8 cellular contexts compared by ENCODE assay signal in genomic region chr11:67261942-67262681, GRCh38. TPM values are rescaled to one million over a fixed set of nuclear protein-coding genes. Genes with fewer than 3 reads are reported as not detected.
DNase-seq lines count a peak whose midpoint lies in the region; ATAC-seq and TF ChIP-seq lines count a peak whose summit lies in the region.

No MANE protein-coding gene starts in this region.

- no peak overlapping the region for H3K27ac ChIP-seq in CD4-positive, CD25-positive, alpha-beta regulatory T cell (ENCODE audit: insufficient read depth, low read length, poor library complexity, severe bottlenecking)

- H3K9me2 ChIP-seq in Loucy (replicated peaks; ENCODE audit: low read depth, low read length) = no peaks in the 10 kb centered on the region

- peaks cover 9% of the 10 kb centered on the region for H3K27me3 Mint-ChIP-seq in CD4-positive, CD25-positive, alpha-beta regulatory T cell
- H3K27me3 Mint-ChIP-seq in MCF 10A (ENCODE audit: insufficient read depth, unreplicated experiment) = no peaks in the 10 kb centered on the region
- H3K27me3 Mint-ChIP-seq in naive thymus-derived CD8-positive, alpha-beta T cell = no peaks in the 10 kb centered on the region

- CTCF ChIA-PET in MCF 10A (lab: Yijun Ruan, JAX) = interaction anchor here (0.6 to 4.9 kb wide), 28 partner anchors 8 to 221 kb away, joined by 3 to 104 read pairs (median 5); partner anchors contain the start of genes AIP, ANKRD13D and SSH3

- H3K9me3 Mint-ChIP-seq in CD4-positive, CD25-positive, alpha-beta regulatory T cell = peaks cover 0 to 3% (median 0%) of the 10 kb centered on the region in 7 donors
- H3K9me3 Mint-ChIP-seq in MCF 10A (ENCODE audit: unreplicated experiment) = no peaks in the 10 kb centered on the region
- no peaks in the 10 kb centered on the region for H3K9me3 Mint-ChIP-seq in naive thymus-derived CD8-positive, alpha-beta T cell

- H3K4me3 Mint-ChIP-seq in CD4-positive, CD25-positive, alpha-beta regulatory T cell = peak overlapping the region; percentile 38 to 84 (median 73)
- H3K4me3 Mint-ChIP-seq in MCF 10A (ENCODE audit: unreplicated experiment) = peak overlapping the region; percentile 47
- peak overlapping the region; percentile 46 to 93 (median 67) for H3K4me3 Mint-ChIP-seq in naive thymus-derived CD8-positive, alpha-beta T cell

- no peaks in the 10 kb centered on the region for H3K9me3 ChIP-seq in CD4-positive, CD25-positive, alpha-beta regulatory T cell (ENCODE audit: control insufficient read depth in 2 of 2, low read length in 2 of 2)
- H3K9me3 ChIP-seq in Loucy (ENCODE audit: insufficient read depth, low read depth, low read length) = no peaks in the 10 kb centered on the region

- H3K27ac Mint-ChIP-seq in CD4-positive, CD25-positive, alpha-beta regulatory T cell = peak overlapping the region in 2 of 3 donors; percentile 60 to 84
- peak overlapping the region; percentile 72 for H3K27ac Mint-ChIP-seq in MCF 10A (ENCODE audit: low read depth, unreplicated experiment)
- H3K27ac Mint-ChIP-seq in naive thymus-derived CD8-positive, alpha-beta T cell = peak overlapping the region; percentile 53 to 92 (median 77)

- H3K4me1 Mint-ChIP-seq in CD4-positive, CD25-positive, alpha-beta regulatory T cell = peaks cover 6 to 51% (median 30%) of the 10 kb centered on the region in 4 donors
- peaks cover 26% of the 10 kb centered on the region for H3K4me1 Mint-ChIP-seq in MCF 10A (ENCODE audit: insufficient read depth, unreplicated experiment)
- H3K4me1 Mint-ChIP-seq in naive thymus-derived CD8-positive, alpha-beta T cell = peaks cover 22 to 51% (median 39%) of the 10 kb centered on the region in 4 donors

- peak overlapping the region; percentile 63 for H3K9ac ChIP-seq in Loucy (ENCODE audit: low read depth, low read length, poor library complexity, severe bottlenecking)

- peak overlapping the region; percentile 66 for H3K4me2 ChIP-seq in Loucy (ENCODE audit: low read depth, low read length, poor library complexity, severe bottlenecking)

- no peak for TF ChIP-seq POLR2A in GM18505 (IDR thresholded peaks at IDR 0.05; ENCODE audit: borderline replicate concordance, extremely low read depth, insufficient read depth, insufficient read length)

- H3F3A ChIP-seq in Loucy (ENCODE audit: low read depth) = peaks cover 7% of the 10 kb centered on the region; the same call in 1 of the 2 replicates

- peaks cover 6% of the 10 kb centered on the region for H3K79me2 ChIP-seq in Loucy (ENCODE audit: insufficient read depth, low read length)

- peak overlapping the region; percentile 53 for H3K4me3 ChIP-seq in CD4-positive, CD25-positive, alpha-beta regulatory T cell (ENCODE audit: low read depth, low read length)
- H3K4me3 ChIP-seq in Loucy (ENCODE audit: low read length, poor library complexity, severe bottlenecking) = peak overlapping the region; percentile 27

- no TSS peak for BruUV-seq in MCF 10A (replicated peaks; lab: Mats Ljungman, UMichigan)

- H3K4me1 ChIP-seq in CD4-positive, CD25-positive, alpha-beta regulatory T cell (ENCODE audit: control insufficient read depth, insufficient read depth, low read length, poor library complexity, severe bottlenecking) = peaks cover 26% of the 10 kb centered on the region
- peaks cover 13% of the 10 kb centered on the region for H3K4me1 ChIP-seq in Loucy (ENCODE audit: insufficient read depth, low read length, poor library complexity, severe bottlenecking)

- DNase-seq in CD4-positive, CD25-positive, alpha-beta regulatory T cell = no peak
- no peak for DNase-seq in MCF 10A (ENCODE audit: unreplicated experiment)
- DNase-seq in naive thymus-derived CD8-positive, alpha-beta T cell = peak in 1 of 10 donors; percentile 59
- no peak for DNase-seq in central memory CD4-positive, alpha-beta T cell
- DNase-seq in stimulated activated CD4-positive, alpha-beta T cell treated with anti-CD3 and anti-CD28 coated beads, Interleukin-15, amount 100 ng/mL, for 24 hours = no peak

- peak overlapping the region; percentile 59 for H2AFZ ChIP-seq in Loucy (ENCODE audit: low read length)

- peaks cover 2% of the 10 kb centered on the region for H3K27me3 ChIP-seq in CD4-positive, CD25-positive, alpha-beta regulatory T cell (ENCODE audit: control insufficient read depth, insufficient read depth, low read length)
- H3K27me3 ChIP-seq in Loucy (ENCODE audit: insufficient read depth, low read length, poor library complexity, severe bottlenecking) = no peaks in the 10 kb centered on the region

- no peak for TF ChIP-seq CTCF in Loucy (conservative IDR thresholded peaks at IDR 0.05; ENCODE audit: low read length)
- no peak for TF ChIP-seq CTCF in MCF 10A (IDR thresholded peaks at IDR 0.05; ENCODE audit: unreplicated experiment)

- intact Hi-C loops in MCF 10A (cut with micrococcal nuclease) = loop anchor here (2.0 kb wide), 1 partner anchor 207 kb away; no protein-coding TSS in a partner anchor

- H3K36me3 ChIP-seq in CD4-positive, CD25-positive, alpha-beta regulatory T cell (ENCODE audit: control insufficient read depth, insufficient read depth, low read length) = peaks cover under 1% of the 10 kb centered on the region
- peaks cover 2% of the 10 kb centered on the region; the same call in 1 of the 2 replicates for H3K36me3 ChIP-seq in Loucy (ENCODE audit: insufficient read depth, low read length)

- ATAC-seq in CD4-positive, CD25-positive, alpha-beta regulatory T cell (ENCODE audit: low read depth in 2 of 2) = no peak
- ATAC-seq in naive thymus-derived CD8-positive, alpha-beta T cell = no peak
- ATAC-seq in GM18505 (IDR thresholded peaks at IDR 0.05; ENCODE audit: unreplicated experiment) = no peak
- no peak for ATAC-seq in GM21367 (IDR thresholded peaks at IDR 0.05; ENCODE audit: unreplicated experiment)

- H3K36me3 Mint-ChIP-seq in CD4-positive, CD25-positive, alpha-beta regulatory T cell = peaks cover 2% of the 10 kb centered on the region
- H3K36me3 Mint-ChIP-seq in MCF 10A (ENCODE audit: insufficient read depth, unreplicated experiment) = peaks cover 20% of the 10 kb centered on the region
- H3K36me3 Mint-ChIP-seq in naive thymus-derived CD8-positive, alpha-beta T cell = peaks cover 0 to 6% (median under 1%) of the 10 kb centered on the region in 3 donors

- POLR2A ChIA-PET in MCF 10A (lab: Yijun Ruan, JAX) = interaction anchor here (0.8 to 5.1 kb wide), 20 partner anchors 9 to 209 kb away, joined by 3 to 93 read pairs (median 4); partner anchors contain the start of genes ANKRD13D, POLD4 and SSH3
- POLR2A ChIA-PET in naive thymus-derived CD8-positive, alpha-beta T cell (lab: Charles Lee) = interaction anchor here (0.6 to 35.0 kb wide), 13 partner anchors 9 to 157 kb away, joined by 3 to 2293 read pairs (median 5); partner anchors contain the start of genes ANKRD13D, POLD4, RAD9A and SSH3

- no peaks in the 10 kb centered on the region for H4K20me1 ChIP-seq in Loucy (ENCODE audit: insufficient read depth, low read length, poor library complexity, severe bottlenecking)

RNA-seq across cellular contexts. Expression of gene GRK2, which starts 4.2 kb away (rescaled TPM):
- total RNA-seq in CD4-positive, CD25-positive, alpha-beta regulatory T cell = 295 TPM
- 10 to 100 TPM; 13.2 to 27.8 (median 19.3) TPM for polyA plus RNA-seq in CD4-positive, CD25-positive, alpha-beta regulatory T cell
- total RNA-seq in MCF 10A (2022) = 48.1 and 50.1 TPM in 2 replicates
- total RNA-seq in naive thymus-derived CD8-positive, alpha-beta T cell = 100 to 1,000 TPM; 345 to 354 TPM
- 10 to 100 TPM; 16.8 to 70.7 (median 31.1) TPM for polyA plus RNA-seq in naive thymus-derived CD8-positive, alpha-beta T cell

RNA-seq across cellular contexts. Expression of gene ANKRD13D, which starts 27.0 kb away (rescaled TPM):
- total RNA-seq in CD4-positive, CD25-positive, alpha-beta regulatory T cell = 158 TPM
- polyA plus RNA-seq in CD4-positive, CD25-positive, alpha-beta regulatory T cell = 10 to 100 TPM in 3 of 4 donors, 1 to 10 TPM in 1; 9.5 to 18.9 (median 12.6) TPM
- total RNA-seq in MCF 10A (2022) = 39.7 and 46.2 TPM in 2 replicates
- 100 to 1,000 TPM; 189 to 206 TPM for total RNA-seq in naive thymus-derived CD8-positive, alpha-beta T cell
- 10 to 100 TPM in 2 of 3 donors, 1 to 10 TPM in 1; 6.0 to 18.3 (median 10.1) TPM for polyA plus RNA-seq in naive thymus-derived CD8-positive, alpha-beta T cell

RNA-seq across cellular contexts. Expression of gene SSH3, which starts 41.2 kb away (rescaled TPM):
- total RNA-seq in CD4-positive, CD25-positive, alpha-beta regulatory T cell = 24.4 TPM
- polyA plus RNA-seq in CD4-positive, CD25-positive, alpha-beta regulatory T cell = 1 to 10 TPM; 2.3 to 7.1 (median 3.1) TPM
- total RNA-seq in MCF 10A (2022) = 31.7 and 38.0 TPM in 2 replicates
- total RNA-seq in naive thymus-derived CD8-positive, alpha-beta T cell = 10 to 100 TPM; 18.1 to 25.3 TPM
- 1 to 10 TPM; 1.7 to 4.5 (median 3.2) TPM for polyA plus RNA-seq in naive thymus-derived CD8-positive, alpha-beta T cell
